In genomic region chr3:134464693-134465385, GRCh38 we compare ENCODE assay signal across 1 cellular context.
TF ChIP-seq lines count a peak whose summit lies in the region.

No MANE protein-coding gene starts in this region.

TF ChIP-seq in H1, 55 proteins besides CTCF, POLR2A, EP300 and RAD21 (continued from another document):
- peak; percentile 26; the same call in 1 of the 2 replicates for TF ChIP-seq POLR2AphosphoS5 (IDR thresholded peaks at IDR 0.05; ENCODE audit: low read depth, low read length)
- TF ChIP-seq HDAC2 (IDR thresholded peaks at IDR 0.05; ENCODE audit: borderline replicate concordance in 1 of 2, low read depth in 2 of 2, low read length in 2 of 2): no peak
